Comparison of ENCODE assay signal across 8 cellular contexts in genomic region chr5:141320225-141321169, GRCh38. TPM values are rescaled to one million over a fixed set of nuclear protein-coding genes. Genes with fewer than 3 reads are reported as not detected.
DNase-seq lines count a peak whose midpoint lies in the region; ATAC-seq and TF ChIP-seq lines count a peak whose summit lies in the region.

TAF7 (minus strand) TSS chr5:141320784; CDS start chr5:141320044, 740 bp downstream.

- no peaks in the 10 kb centered on the region for H3K36me3 ChIP-seq in colonic mucosa

- H3K9me3 ChIP-seq in colonic mucosa: peaks cover 14% of the 10 kb centered on the region

- H3K4me1 ChIP-seq in colonic mucosa: no peaks in the 10 kb centered on the region

- intact Hi-C loops in colonic mucosa (cut with DNase I): loop anchor here (5.0 kb wide), 1 partner anchor 242 kb away; no protein-coding TSS in a partner anchor
- intact Hi-C loops in left colon (cut with DNase I, micrococcal nuclease): loop anchor here in 1 of 2 donors (10.0 kb wide), 2 partner anchors 204 to 244 kb away; no protein-coding TSS in a partner anchor

- ATAC-seq in HG03460 (IDR thresholded peaks at IDR 0.05; ENCODE audit: unreplicated experiment): peak; percentile 97
- ATAC-seq in left colon: peak; percentile 99

- H3K4me3 ChIP-seq in colonic mucosa: peak within 1 kb of the TSS; percentile 82

- DNase-seq in C1 segment of cervical spinal cord (lab: John Stamatoyannopoulos, UW) (peak; percentile 20 to 91 (median 82)), GM19240 (ENCODE audit: insufficient read length, low spot score) (peak; percentile 59), NCI-H526 (lab: John Stamatoyannopoulos, UW) (peak; percentile 86 to 94), colonic mucosa (peak; percentile 92), left colon (peak; percentile 91 to 93)
- peak; percentile 94 for DNase-seq in activated CD4-positive, alpha-beta T cell treated with anti-CD3 and anti-CD28 coated beads for 48 hours
- DNase-seq in stimulated activated CD4-positive, alpha-beta T cell treated with anti-CD3 and anti-CD28 coated beads, Interleukin-1b, Interleukin-23, amount 100 ng/mL, for 48 hours: peak; percentile 91

- H3K9ac ChIP-seq in colonic mucosa (ENCODE audit: low read depth in 2 of 2, low read length in 2 of 2): peak within 1 kb of the TSS; percentile 71 to 74

- no peaks in the 10 kb centered on the region for H3K27me3 ChIP-seq in colonic mucosa

- peak; percentile 79 for TF ChIP-seq CTCF in colonic mucosa (IDR thresholded peaks at IDR 0.05)

- peak within 1 kb of the TSS; percentile 93 for H3K27ac ChIP-seq in colonic mucosa

RNA-seq across cellular contexts. Expression of gene TAF7, which starts in this region (rescaled TPM):
- 10 to 100 TPM; 49.3 to 70.2 TPM for total RNA-seq in colonic mucosa
- total RNA-seq in left colon: 10 to 100 TPM; 52.3 to 66.1 TPM

Comparison
In these comparisons a context has a peak if more than half of its experiments do, and no peak if none do; other contexts are left out.
1. Peak in every context shown above with its lines: DNase-seq, ATAC-seq, H3K4me3 ChIP-seq and H3K27ac ChIP-seq.